In genomic region chrX:68369559-68369958, GRCh38 we compare ENCODE assay signal across 1 cellular context.
TF ChIP-seq lines count a peak whose summit lies in the region.

No MANE protein-coding gene starts in this region.

TF ChIP-seq in HepG2, 621 proteins besides CTCF, POLR2A, EP300 and RAD21 (continued from another document):
- no peak for TF ChIP-seq ZBTB4 (CRISPR knock-in tag; IDR thresholded peaks at IDR 0.05; ENCODE audit: borderline replicate concordance)
